Comparison of ENCODE assay signal across 8 cellular contexts in the genomic region with DNA sequence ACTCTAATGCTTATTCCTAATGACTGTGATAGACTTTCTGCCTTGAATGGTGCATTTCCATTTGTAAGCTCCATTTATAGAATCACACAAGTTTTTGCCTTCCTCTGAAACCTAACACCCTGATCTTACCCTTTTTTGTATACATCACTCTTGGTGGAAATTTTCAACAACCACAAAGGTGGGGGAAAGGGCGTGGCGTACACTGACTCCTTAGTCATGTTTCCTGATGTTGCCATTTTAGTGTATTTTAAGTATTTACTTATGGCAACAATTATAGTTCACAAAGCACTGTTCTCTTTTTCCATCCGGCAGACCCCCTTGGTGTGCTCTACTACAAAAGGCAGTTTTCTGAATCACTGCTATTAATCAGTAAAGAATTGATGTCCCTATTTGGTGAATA.
DNase-seq lines count a peak whose midpoint lies in the region; ATAC-seq and TF ChIP-seq lines count a peak whose summit lies in the region.

No MANE protein-coding gene starts in this region.

- peaks cover 5% of the 10 kb centered on the region for H3K9me3 Mint-ChIP-seq in mesothelial cell of epicardium

- H3K4me3 Mint-ChIP-seq in mesothelial cell of epicardium, result no peak overlapping the region

- no peak overlapping the region for H3K27ac Mint-ChIP-seq in mesothelial cell of epicardium

- H3K27me3 Mint-ChIP-seq in mesothelial cell of epicardium (ENCODE audit: low read depth), result no peaks in the 10 kb centered on the region

- H3K36me3 Mint-ChIP-seq in mesothelial cell of epicardium, result peaks cover 5% of the 10 kb centered on the region

- TF ChIP-seq CTCF in astrocyte of the cerebellum (IDR thresholded peaks at IDR 0.05; ENCODE audit: low read depth, low read length, missing control alignments), result no peak
- no peak for TF ChIP-seq CTCF in mesothelial cell of epicardium (IDR thresholded peaks at IDR 0.05; ENCODE audit: unreplicated experiment)

- peaks cover 28% of the 10 kb centered on the region for H3K4me1 Mint-ChIP-seq in mesothelial cell of epicardium

- peak; percentile 50 for ATAC-seq in GM19351 (IDR thresholded peaks at IDR 0.05; ENCODE audit: unreplicated experiment)
- no peak for ATAC-seq in HG02938 (IDR thresholded peaks at IDR 0.05; ENCODE audit: unreplicated experiment)
- ATAC-seq in HG02981 (IDR thresholded peaks at IDR 0.05; ENCODE audit: unreplicated experiment), result no peak

- in situ Hi-C loops in astrocyte of the cerebellum (cut with HindIII; ENCODE audit: low sequenced_read_pairs), result no loop called here

- DNase-seq in T-helper 1 cell (peak in 4 of 5 donors; percentile 28 to 87 (median 32)), astrocyte of the cerebellum (ENCODE audit: low read depth) (peak; percentile 31), NCI-H2171 (lab: John Stamatoyannopoulos, UW) (no peak), mesothelial cell of epicardium (ENCODE audit: low spot score in 2 of 2, unreplicated experiment in 2 of 2) (no peak)
- peak; percentile 64 for DNase-seq in stimulated activated CD4-positive, alpha-beta T cell treated with anti-CD3 and anti-CD28 coated beads, Interleukin-2, amount 100 ng/mL, for 4 hours (ENCODE audit: low read depth)

- H3K4me3 ChIP-seq in astrocyte of the cerebellum (ENCODE audit: low read depth, low read length), result no peak overlapping the region

Comparison
In these comparisons a context has a peak if more than half of its experiments do, and no peak if none do; other contexts are left out.
1. DNase-seq: peak in T-helper 1 cell (4 of 5), astrocyte of the cerebellum (single experiment) and stimulated activated CD4-positive, alpha-beta T cell treated with anti-CD3 and anti-CD28 coated beads, Interleukin-2, amount 100 ng/mL, for 4 hours (single experiment); none in NCI-H2171 (single experiment) and mesothelial cell of epicardium (0 of 2).